In genomic region chr1:224201853-224202252, GRCh38 we compare ENCODE assay signal across 2 cellular contexts.
TF ChIP-seq lines count a peak whose summit lies in the region.

No MANE protein-coding gene starts in this region.

TF ChIP-seq in GM23338, 12 proteins besides CTCF, POLR2A, EP300 and RAD21 (continued from another document):
- no peak for TF ChIP-seq ZNF462 (CRISPR knock-in tag; IDR thresholded peaks at IDR 0.05)
- TF ChIP-seq ZNF331 (CRISPR knock-in tag; IDR thresholded peaks at IDR 0.05; ENCODE audit: low read depth): no peak

TF ChIP-seq in K562, 482 proteins besides CTCF, POLR2A, EP300 and RAD21 (continued from another document):
- TF ChIP-seq BCLAF1 (IDR thresholded peaks at IDR 0.05; ENCODE audit: borderline replicate concordance in 1 of 2, control insufficient read depth in 1 of 2, low read depth in 2 of 2, low read length in 1 of 2) (no peak), C11orf30 (IDR thresholded peaks at IDR 0.05; ENCODE audit: low read depth) (peak; percentile 38; the same call in 1 of the 2 replicates), ZNF740 (CRISPR knock-in tag; IDR thresholded peaks at IDR 0.05) (no peak), ZNF740 (tag; IDR thresholded peaks at IDR 0.05) (no peak)
TF ChIP-seq in K562: peak in this region for 3.
